19 cellular contexts compared by ENCODE assay signal in the genomic region with DNA sequence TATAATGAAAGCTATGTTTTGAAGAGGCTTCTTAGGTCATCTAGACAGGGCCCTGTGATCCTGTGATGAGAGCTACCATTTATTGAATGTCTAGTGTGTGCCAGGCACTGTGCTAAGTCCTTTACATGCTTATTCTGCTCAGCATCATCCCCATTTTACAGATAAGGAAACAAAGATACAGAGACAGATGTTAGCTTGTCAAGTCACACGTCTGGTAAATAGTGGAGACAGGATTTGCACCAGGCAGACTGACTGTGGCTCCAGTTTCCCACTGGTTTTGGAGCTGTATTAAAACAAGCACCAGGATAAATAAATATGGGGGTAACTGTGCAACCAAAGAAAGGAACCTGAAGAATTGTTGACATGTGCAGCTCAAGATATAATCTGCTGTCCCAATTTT.
"Had no signal": no experiment of that assay in that cellular context is flagged by ENCODE, and none has a peak within 500 bp of the region (broad histone marks: within the 10 kb centered on the region; RNA-seq: fewer than 3 reads in every experiment).

No MANE protein-coding gene starts in this region.

- H3K27ac Mint-ChIP-seq: activated naive CD4-positive, alpha-beta T cell treated with anti-CD3 and anti-CD28 coated beads, Interleukin-2, amount 10 ng/mL, durations not matched to agents 7 days and 5 days; activated naive CD8-positive, alpha-beta T cell treated with anti-CD3 and anti-CD28 coated beads, Interleukin-2, amount 50 U/mL, for 24 hours; brain; natural killer cell; progenitor cell of endocrine pancreas; stimulated activated naive CD8-positive, alpha-beta T cell treated with anti-CD3 and anti-CD28 coated beads, Interleukin-15, Interleukin-2, amounts not matched to agents 100 ng/mL and 50 ng/mL, for 24 hours had no signal

- H3K4me1 Mint-ChIP-seq: brain had no signal

- ATAC-seq: activated naive CD8-positive, alpha-beta T cell treated with anti-CD3 and anti-CD28 coated beads, Interleukin-2, amount 50 U/mL, for 24 hours had no signal

- H3K4me1 ChIP-seq: colonic mucosa, testis had no signal

- H3K9me3 Mint-ChIP-seq: activated naive CD4-positive, alpha-beta T cell treated with anti-CD3 and anti-CD28 coated beads, Interleukin-2, amount 10 ng/mL, durations not matched to agents 7 days and 5 days; activated naive CD8-positive, alpha-beta T cell treated with anti-CD3 and anti-CD28 coated beads, Interleukin-2, amount 50 U/mL, for 24 hours; natural killer cell; stimulated activated naive CD8-positive, alpha-beta T cell treated with anti-CD3 and anti-CD28 coated beads, Interleukin-15, Interleukin-2, amounts not matched to agents 100 ng/mL and 50 ng/mL, for 24 hours had no signal

- H3K4me3 Mint-ChIP-seq: activated naive CD4-positive, alpha-beta T cell treated with anti-CD3 and anti-CD28 coated beads, Interleukin-2, amount 10 ng/mL, durations not matched to agents 7 days and 5 days; activated naive CD8-positive, alpha-beta T cell treated with anti-CD3 and anti-CD28 coated beads, Interleukin-2, amount 50 U/mL, for 24 hours; brain; natural killer cell; stimulated activated naive CD8-positive, alpha-beta T cell treated with anti-CD3 and anti-CD28 coated beads, Interleukin-15, Interleukin-2, amounts not matched to agents 100 ng/mL and 50 ng/mL, for 24 hours had no signal

- DNase-seq: activated CD4-positive, CD25-positive, alpha-beta regulatory T cell; activated CD8-positive, alpha-beta memory T cell treated with anti-CD3 and anti-CD28 coated beads for 24 hours; activated CD8-positive, alpha-beta memory T cell treated with anti-CD3 and anti-CD28 coated beads, Interleukin-2, amount 50 U/mL, for 48 hours; activated effector memory CD4-positive, alpha-beta T cell treated with Interleukin-2 at 50 U/mL for 16 hours; activated naive CD4-positive, alpha-beta T cell treated with anti-CD3 and anti-CD28 coated beads, Interleukin-2, amount 10 ng/mL, durations not matched to agents 7 days and 5 days; activated naive CD8-positive, alpha-beta T cell treated with anti-CD3 and anti-CD28 coated beads, Interleukin-2, amount 50 U/mL, for 24 hours; activated T-cell treated with anti-CD3 and anti-CD28 coated beads, Interleukin-2, amount 50 U/mL, for 48 hours; colonic mucosa; islet precursor cell; left colon; lower lobe of right lung; natural killer cell; stimulated activated CD4-positive, alpha-beta T cell treated with anti-CD3 and anti-CD28 coated beads, Interleukin-2, amount 100 ng/mL, for 24 hours; testis; upper lobe of right lung had no signal

- H3K36me3 ChIP-seq: colonic mucosa, lower lobe of right lung, right atrium auricular region, upper lobe of right lung had no signal

- H3K27ac ChIP-seq: colonic mucosa, lower lobe of right lung, right atrium auricular region, testis, upper lobe of right lung had no signal

- H3K4me3 ChIP-seq: colonic mucosa, lower lobe of right lung, right atrium auricular region, testis, upper lobe of right lung had no signal

- H3K36me3 Mint-ChIP-seq: activated naive CD4-positive, alpha-beta T cell treated with anti-CD3 and anti-CD28 coated beads, Interleukin-2, amount 10 ng/mL, durations not matched to agents 7 days and 5 days; brain; natural killer cell had no signal

- H3K27me3 Mint-ChIP-seq: progenitor cell of endocrine pancreas had no signal

- H3K9me3 ChIP-seq: colonic mucosa, lower lobe of right lung, right atrium auricular region, testis, upper lobe of right lung had no signal

- H3K27me3 ChIP-seq: colonic mucosa, right atrium auricular region, testis, upper lobe of right lung had no signal
